ENCODE assay signal across 1 cellular context in genomic region chr12:124369055-124369900, GRCh38.
TF ChIP-seq lines count a peak whose summit lies in the region.

No MANE protein-coding gene starts in this region.

TF ChIP-seq in HepG2, 621 proteins besides CTCF, POLR2A, EP300 and RAD21 (continued from another document and continues in another):
- TF ChIP-seq SNAPC2 (CRISPR knock-in tag; IDR thresholded peaks at IDR 0.05) (no peak), KAT7 (CRISPR knock-in tag; IDR thresholded peaks at IDR 0.05; ENCODE audit: borderline replicate concordance) (no peak), ZFP36L1 (CRISPR knock-in tag; IDR thresholded peaks at IDR 0.05) (0 out of 2 replicates have a peak, but pooled peaks have one; percentile 59), MYC (CRISPR knock-in tag; IDR thresholded peaks at IDR 0.05; ENCODE audit: borderline replicate concordance) (peak; percentile 67; the same call in 1 of the 2 replicates), ZNF235 (CRISPR knock-in tag; IDR thresholded peaks at IDR 0.05; ENCODE audit: borderline replicate concordance) (no peak), NFIC (IDR thresholded peaks at IDR 0.05; ENCODE audit: low read length) (no peak), SATB2 (CRISPR knock-in tag; IDR thresholded peaks at IDR 0.05) (no peak), ZNF792 (CRISPR knock-in tag; IDR thresholded peaks at IDR 0.05) (no peak), TAF15 (IDR thresholded peaks at IDR 0.05; ENCODE audit: low read depth, low read length, poor library complexity, severe bottlenecking) (no peak), ZNF44 (CRISPR knock-in tag; IDR thresholded peaks at IDR 0.05) (no peak), NFKBIZ (CRISPR knock-in tag; IDR thresholded peaks at IDR 0.05) (no peak), ARID2 (CRISPR knock-in tag; IDR thresholded peaks at IDR 0.05; ENCODE audit: borderline replicate concordance) (no peak), ZNF546 (CRISPR knock-in tag; conservative IDR thresholded peaks at IDR 0.05) (no peak), MYNN (CRISPR knock-in tag; IDR thresholded peaks at IDR 0.05; ENCODE audit: low read depth) (no peak), ZNF562 (CRISPR knock-in tag; IDR thresholded peaks at IDR 0.05; ENCODE audit: borderline replicate concordance) (no peak), ATF7-NPFF (CRISPR knock-in tag; IDR thresholded peaks at IDR 0.05; ENCODE audit: low read depth) (no peak), MZF1 (CRISPR knock-in tag; IDR thresholded peaks at IDR 0.05; ENCODE audit: borderline replicate concordance) (no peak), GMEB1 (CRISPR knock-in tag; IDR thresholded peaks at IDR 0.05; ENCODE audit: borderline replicate concordance) (peak; percentile 77; the same call in 1 of the 2 replicates), ZNF513 (CRISPR knock-in tag; conservative IDR thresholded peaks at IDR 0.05) (no peak), AHDC1 (CRISPR knock-in tag; IDR thresholded peaks at IDR 0.05; ENCODE audit: borderline replicate concordance) (no peak), ZNF552 (CRISPR knock-in tag; IDR thresholded peaks at IDR 0.05; ENCODE audit: borderline replicate concordance) (0 out of 2 replicates have a peak, but pooled peaks have one; percentile 37), POGK (CRISPR knock-in tag; conservative IDR thresholded peaks at IDR 0.05) (no peak; the same call in 1 of the 2 replicates), CREB1 (IDR thresholded peaks at IDR 0.05) (no peak), CREB1 (CRISPR knock-in tag; IDR thresholded peaks at IDR 0.05) (no peak), ZNF550 (CRISPR knock-in tag; IDR thresholded peaks at IDR 0.05; ENCODE audit: borderline replicate concordance) (no peak), SMC3 (IDR thresholded peaks at IDR 0.05; ENCODE audit: low read length) (peak; percentile 25; the same call in 1 of the 2 replicates), ARNTL (CRISPR knock-in tag; IDR thresholded peaks at IDR 0.05) (peak; percentile 77), ZKSCAN8 (CRISPR knock-in tag; IDR thresholded peaks at IDR 0.05; ENCODE audit: borderline replicate concordance) (no peak), HOXA3 (CRISPR knock-in tag; IDR thresholded peaks at IDR 0.05) (peak; percentile 85), PAF1 (CRISPR knock-in tag; IDR thresholded peaks at IDR 0.05) (no peak), MTA3 (CRISPR knock-in tag; IDR thresholded peaks at IDR 0.05) (no peak), ISX (CRISPR knock-in tag; conservative IDR thresholded peaks at IDR 0.05) (no peak), DR1 (CRISPR knock-in tag; IDR thresholded peaks at IDR 0.05) (peak; percentile 66; the same call in 1 of the 2 replicates), JDP2 (CRISPR knock-in tag; IDR thresholded peaks at IDR 0.05; ENCODE audit: borderline replicate concordance) (no peak)
- TF ChIP-seq, protein P1, sequence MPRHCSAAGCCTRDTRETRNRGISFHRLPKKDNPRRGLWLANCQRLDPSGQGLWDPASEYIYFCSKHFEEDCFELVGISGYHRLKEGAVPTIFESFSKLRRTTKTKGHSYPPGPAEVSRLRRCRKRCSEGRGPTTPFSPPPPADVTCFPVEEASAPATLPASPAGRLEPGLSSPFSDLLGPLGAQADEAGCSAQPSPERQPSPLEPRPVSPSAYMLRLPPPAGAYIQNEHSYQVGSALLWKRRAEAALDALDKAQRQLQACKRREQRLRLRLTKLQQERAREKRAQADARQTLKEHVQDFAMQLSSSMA (CRISPR knock-in tag; IDR thresholded peaks at IDR 0.05): 0 out of 2 replicates have a peak, but pooled peaks have one; percentile 27
- TF ChIP-seq, protein P2, sequence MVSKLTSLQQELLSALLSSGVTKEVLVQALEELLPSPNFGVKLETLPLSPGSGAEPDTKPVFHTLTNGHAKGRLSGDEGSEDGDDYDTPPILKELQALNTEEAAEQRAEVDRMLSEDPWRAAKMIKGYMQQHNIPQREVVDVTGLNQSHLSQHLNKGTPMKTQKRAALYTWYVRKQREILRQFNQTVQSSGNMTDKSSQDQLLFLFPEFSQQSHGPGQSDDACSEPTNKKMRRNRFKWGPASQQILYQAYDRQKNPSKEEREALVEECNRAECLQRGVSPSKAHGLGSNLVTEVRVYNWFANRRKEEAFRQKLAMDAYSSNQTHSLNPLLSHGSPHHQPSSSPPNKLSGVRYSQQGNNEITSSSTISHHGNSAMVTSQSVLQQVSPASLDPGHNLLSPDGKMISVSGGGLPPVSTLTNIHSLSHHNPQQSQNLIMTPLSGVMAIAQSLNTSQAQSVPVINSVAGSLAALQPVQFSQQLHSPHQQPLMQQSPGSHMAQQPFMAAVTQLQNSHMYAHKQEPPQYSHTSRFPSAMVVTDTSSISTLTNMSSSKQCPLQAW (CRISPR knock-in tag; IDR thresholded peaks at IDR 0.05): peak; percentile 82
- TF ChIP-seq, protein P3, sequence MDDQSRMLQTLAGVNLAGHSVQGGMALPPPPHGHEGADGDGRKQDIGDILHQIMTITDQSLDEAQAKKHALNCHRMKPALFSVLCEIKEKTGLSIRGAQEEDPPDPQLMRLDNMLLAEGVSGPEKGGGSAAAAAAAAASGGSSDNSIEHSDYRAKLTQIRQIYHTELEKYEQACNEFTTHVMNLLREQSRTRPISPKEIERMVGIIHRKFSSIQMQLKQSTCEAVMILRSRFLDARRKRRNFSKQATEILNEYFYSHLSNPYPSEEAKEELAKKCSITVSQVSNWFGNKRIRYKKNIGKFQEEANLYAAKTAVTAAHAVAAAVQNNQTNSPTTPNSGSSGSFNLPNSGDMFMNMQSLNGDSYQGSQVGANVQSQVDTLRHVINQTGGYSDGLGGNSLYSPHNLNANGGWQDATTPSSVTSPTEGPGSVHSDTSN (CRISPR knock-in tag; IDR thresholded peaks at IDR 0.05; ENCODE audit: borderline replicate concordance): no peak
- TF ChIP-seq, protein P4, sequence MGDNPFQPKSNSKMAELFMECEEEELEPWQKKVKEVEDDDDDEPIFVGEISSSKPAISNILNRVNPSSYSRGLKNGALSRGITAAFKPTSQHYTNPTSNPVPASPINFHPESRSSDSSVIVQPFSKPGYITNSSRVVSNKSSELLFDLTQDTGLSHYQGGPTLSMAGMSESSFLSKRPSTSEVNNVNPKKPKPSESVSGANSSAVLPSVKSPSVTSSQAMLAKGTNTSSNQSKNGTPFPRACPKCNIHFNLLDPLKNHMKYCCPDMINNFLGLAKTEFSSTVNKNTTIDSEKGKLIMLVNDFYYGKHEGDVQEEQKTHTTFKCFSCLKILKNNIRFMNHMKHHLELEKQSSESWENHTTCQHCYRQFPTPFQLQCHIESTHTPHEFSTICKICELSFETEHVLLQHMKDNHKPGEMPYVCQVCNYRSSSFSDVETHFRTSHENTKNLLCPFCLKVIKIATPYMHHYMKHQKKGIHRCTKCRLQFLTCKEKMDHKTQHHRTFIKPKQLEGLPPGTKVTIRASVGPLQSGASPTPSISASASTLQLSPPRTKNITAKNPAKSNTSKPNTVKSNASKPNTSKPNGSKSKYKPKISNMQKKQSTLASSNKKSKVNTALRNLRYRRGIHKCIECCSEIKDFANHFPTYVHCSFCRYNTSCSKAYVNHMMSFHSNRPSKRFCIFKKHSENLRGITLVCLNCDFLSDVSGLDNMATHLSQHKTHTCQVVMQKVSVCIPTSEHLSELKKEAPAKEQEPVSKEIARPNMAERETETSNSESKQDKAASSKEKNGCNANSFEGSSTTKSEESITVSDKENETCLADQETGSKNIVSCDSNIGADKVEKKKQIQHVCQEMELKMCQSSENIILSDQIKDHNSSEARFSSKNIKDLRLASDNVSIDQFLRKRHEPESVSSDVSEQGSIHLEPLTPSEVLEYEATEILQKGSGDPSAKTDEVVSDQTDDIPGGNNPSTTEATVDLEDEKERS (CRISPR knock-in tag; IDR thresholded peaks at IDR 0.05): peak; percentile 65; the same call in 1 of the 2 replicates
- TF ChIP-seq, protein P5, sequence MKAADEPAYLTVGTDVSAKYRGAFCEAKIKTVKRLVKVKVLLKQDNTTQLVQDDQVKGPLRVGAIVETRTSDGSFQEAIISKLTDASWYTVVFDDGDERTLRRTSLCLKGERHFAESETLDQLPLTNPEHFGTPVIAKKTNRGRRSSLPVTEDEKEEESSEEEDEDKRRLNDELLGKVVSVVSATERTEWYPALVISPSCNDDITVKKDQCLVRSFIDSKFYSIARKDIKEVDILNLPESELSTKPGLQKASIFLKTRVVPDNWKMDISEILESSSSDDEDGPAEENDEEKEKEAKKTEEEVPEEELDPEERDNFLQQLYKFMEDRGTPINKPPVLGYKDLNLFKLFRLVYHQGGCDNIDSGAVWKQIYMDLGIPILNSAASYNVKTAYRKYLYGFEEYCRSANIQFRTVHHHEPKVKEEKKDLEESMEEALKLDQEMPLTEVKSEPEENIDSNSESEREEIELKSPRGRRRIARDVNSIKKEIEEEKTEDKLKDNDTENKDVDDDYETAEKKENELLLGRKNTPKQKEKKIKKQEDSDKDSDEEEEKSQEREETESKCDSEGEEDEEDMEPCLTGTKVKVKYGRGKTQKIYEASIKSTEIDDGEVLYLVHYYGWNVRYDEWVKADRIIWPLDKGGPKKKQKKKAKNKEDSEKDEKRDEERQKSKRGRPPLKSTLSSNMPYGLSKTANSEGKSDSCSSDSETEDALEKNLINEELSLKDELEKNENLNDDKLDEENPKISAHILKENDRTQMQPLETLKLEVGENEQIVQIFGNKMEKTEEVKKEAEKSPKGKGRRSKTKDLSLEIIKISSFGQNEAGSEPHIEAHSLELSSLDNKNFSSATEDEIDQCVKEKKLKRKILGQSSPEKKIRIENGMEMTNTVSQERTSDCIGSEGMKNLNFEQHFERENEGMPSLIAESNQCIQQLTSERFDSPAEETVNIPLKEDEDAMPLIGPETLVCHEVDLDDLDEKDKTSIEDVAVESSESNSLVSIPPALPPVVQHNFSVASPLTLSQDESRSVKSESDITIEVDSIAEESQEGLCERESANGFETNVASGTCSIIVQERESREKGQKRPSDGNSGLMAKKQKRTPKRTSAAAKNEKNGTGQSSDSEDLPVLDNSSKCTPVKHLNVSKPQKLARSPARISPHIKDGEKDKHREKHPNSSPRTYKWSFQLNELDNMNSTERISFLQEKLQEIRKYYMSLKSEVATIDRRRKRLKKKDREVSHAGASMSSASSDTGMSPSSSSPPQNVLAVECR (CRISPR knock-in tag; IDR thresholded peaks at IDR 0.05; ENCODE audit: borderline replicate concordance): peak; percentile 77; the same call in 1 of the 2 replicates
